ENCODE assay signal across 10 cellular contexts in the genomic region with DNA sequence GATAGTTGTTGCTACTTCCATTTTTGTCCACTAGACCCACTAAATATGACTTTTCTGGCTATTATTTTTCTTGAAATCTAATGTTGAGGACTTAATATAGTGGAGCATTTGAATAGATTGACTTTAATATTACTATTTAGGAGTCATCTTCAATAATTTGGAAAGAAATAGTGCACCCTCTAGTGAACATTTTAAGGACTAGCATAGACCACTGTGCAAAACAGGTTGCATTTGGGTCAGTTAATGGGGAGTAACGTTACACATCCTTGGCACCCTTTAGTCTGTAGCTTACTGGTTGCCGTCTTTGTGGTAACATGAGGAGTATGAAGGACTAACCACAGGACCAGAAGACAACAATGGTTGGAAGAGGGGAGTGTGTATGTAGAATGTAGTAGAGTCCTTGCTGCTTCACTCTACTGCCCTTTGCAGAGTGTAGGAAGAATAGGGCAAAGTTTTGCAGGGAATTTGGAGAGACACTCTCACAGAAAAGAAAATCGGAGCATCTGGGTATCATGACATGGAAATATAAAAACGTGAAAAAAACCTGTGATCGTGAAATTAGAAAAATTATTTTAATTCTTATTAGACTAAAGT. TPM values are rescaled to one million over a fixed set of nuclear protein-coding genes. Genes with fewer than 3 reads are reported as not detected.
DNase-seq lines count a peak whose midpoint lies in the region; ATAC-seq and TF ChIP-seq lines count a peak whose summit lies in the region.
"Had no signal": no experiment of that assay in that cellular context is flagged by ENCODE, and none has a peak within 500 bp of the region (broad histone marks: within the 10 kb centered on the region; RNA-seq: fewer than 3 reads in every experiment).

No MANE protein-coding gene starts in this region.

- intact Hi-C loops in Panc1 (cut with micrococcal nuclease; ENCODE audit: unreplicated experiment) (loop anchor here (5.0 to 10.0 kb wide), 2 partner anchors 190 to 268 kb away; no protein-coding TSS in a partner anchor), tibial artery (cut with DNase I; ENCODE audit: low total_unique reads) (no loop called here)

- H3K36me3 ChIP-seq in Panc1 (ENCODE audit: control insufficient read depth, insufficient read depth, low read length) (no peaks in the 10 kb centered on the region), tibial artery (no peaks in the 10 kb centered on the region)

- H3K4me1 ChIP-seq in Panc1 (ENCODE audit: control insufficient read depth, insufficient read depth, low read length), result no peaks in the 10 kb centered on the region
- H3K4me1 ChIP-seq in tibial artery, result no peaks in the 10 kb centered on the region

- H3K27ac ChIP-seq in Panc1 (ENCODE audit: low read length), result no peak overlapping the region
- H3K27ac ChIP-seq in tibial artery, result no peak overlapping the region
- H3K27ac ChIP-seq: SK-N-MC had no signal

- in situ Hi-C loops in Panc1 (cut with HindIII; ENCODE audit: low pct_unique_long_range_greater_than_20kb, low sequenced_read_pairs), result no loop called here

- ATAC-seq in Panc1, result peak; percentile 90
- ATAC-seq in HG03442 (IDR thresholded peaks at IDR 0.05; ENCODE audit: unreplicated experiment), result no peak

- H3K9me3 ChIP-seq in Panc1 (ENCODE audit: control insufficient read depth, insufficient read depth, low read depth, low read length), result no peaks in the 10 kb centered on the region
- no peaks in the 10 kb centered on the region for H3K9me3 ChIP-seq in tibial artery

- BruUV-seq in Panc1 (replicated peaks; lab: Mats Ljungman, UMichigan), result no TSS peak

- H3K27me3 ChIP-seq in Panc1 (ENCODE audit: control insufficient read depth, insufficient read depth, low read length) (no peaks in the 10 kb centered on the region; the same call in 1 of the 2 replicates), tibial artery (peaks cover 0 to under 1% of the 10 kb centered on the region in 2 donors)

- peak; percentile 14 to 20 for DNase-seq in SHP77 (lab: John Stamatoyannopoulos, UW)
- no peak for DNase-seq in SHP77 treated with DMSO at 0.1 percent for 48 hours (lab: John Stamatoyannopoulos, UW)
- peak; percentile 15 for DNase-seq in Panc1 (ENCODE audit: low read depth, low spot score)
- peak; percentile 32 for DNase-seq in fibroblast of villous mesenchyme (ENCODE audit: low read depth)
- no peak for DNase-seq in tibial artery
- no peak for DNase-seq in NCI-H1436 treated with DMSO at 0.1 percent for 48 hours (lab: John Stamatoyannopoulos, UW)
- DNase-seq in germinal center (ENCODE audit: low spot score), result no peak

- no peak overlapping the region for H3K4me3 ChIP-seq in Panc1 (ENCODE audit: low read depth in 2 of 2, low read length in 2 of 2)
- no peak overlapping the region for H3K4me3 ChIP-seq in fibroblast of villous mesenchyme (ENCODE audit: low read depth, low read length)
- no peak overlapping the region for H3K4me3 ChIP-seq in tibial artery
- H3K4me3 ChIP-seq: SK-N-MC had no signal

- POLR2A ChIA-PET in Panc1 (lab: Charles Lee), result no interaction called here

- CTCF ChIA-PET in Panc1 (lab: Charles Lee), result interaction anchor here (1.5 kb wide), 1 partner anchor 192 kb away, joined by 8 read pairs; no protein-coding TSS in a partner anchor

- TF ChIP-seq CTCF in Panc1 (IDR thresholded peaks at IDR 0.05) (peak; percentile 80), fibroblast of villous mesenchyme (IDR thresholded peaks at IDR 0.05; ENCODE audit: insufficient read depth, low read depth, low read length) (peak; percentile 48), tibial artery (IDR thresholded peaks at IDR 0.05) (peak; percentile 38 to 49)

RNA-seq across cellular contexts. Expression of gene RFPL4B, which starts 25.2 kb away (rescaled TPM):
- total RNA-seq in Panc1 (2021; ENCODE audit: unreplicated experiment), result not detected
- not detected for polyA plus RNA-seq in Panc1 (2012; ENCODE audit: insufficient read length)
- total RNA-seq in fibroblast of villous mesenchyme, result 0.86 TPM in 1 of 2 replicates, not detected in the other
- polyA plus RNA-seq: urinary bladder had no signal

Comparison
In these comparisons a context has a peak if more than half of its experiments do, and no peak if none do; other contexts are left out.
1. DNase-seq: peak in SHP77 (2 of 2), Panc1 (single experiment) and fibroblast of villous mesenchyme (single experiment); none in SHP77 treated with DMSO at 0.1 percent for 48 hours (single experiment), tibial artery (0 of 2), NCI-H1436 treated with DMSO at 0.1 percent for 48 hours (single experiment) and germinal center (single experiment).
2. Peak in every context shown above with its lines, with median percentiles within 50 percentile points of each other: CTCF ChIP-seq.